Comparison of ENCODE assay signal across 1 cellular context in the genomic region with DNA sequence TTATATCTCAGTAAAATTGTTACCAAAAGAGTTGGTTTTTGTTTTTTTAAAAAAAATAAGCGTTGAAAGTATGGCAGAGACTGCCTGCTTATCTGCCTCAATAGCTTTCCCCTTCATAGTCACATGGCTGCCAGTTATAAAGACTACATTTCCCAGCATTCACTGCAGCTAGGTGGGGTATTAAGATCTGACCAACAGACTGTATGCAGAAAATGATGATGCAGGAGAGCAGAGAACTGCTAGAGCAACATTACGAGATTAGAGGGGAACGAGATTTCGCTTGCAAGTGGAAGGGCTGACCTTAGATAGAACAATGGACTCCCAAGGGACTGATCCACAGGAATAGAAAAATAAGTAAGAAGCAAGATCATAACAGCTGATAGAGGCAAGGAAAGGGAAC.
TF ChIP-seq lines count a peak whose summit lies in the region.

No MANE protein-coding gene starts in this region.

TF ChIP-seq in endothelial cell of umbilical vein, 7 proteins besides CTCF, POLR2A, EP300 and RAD21:
- TF ChIP-seq MYC (IDR thresholded peaks at IDR 0.05; ENCODE audit: low read depth, low read length) (no peak), FOS (IDR thresholded peaks at IDR 0.05; ENCODE audit: borderline replicate concordance, insufficient read depth, low read length) (no peak), GATA2 (IDR thresholded peaks at IDR 0.05; ENCODE audit: insufficient read depth, insufficient read length, low read depth, low read length) (no peak), JUN (IDR thresholded peaks at IDR 0.05; ENCODE audit: borderline replicate concordance, insufficient read depth, insufficient read length, low read depth) (no peak)
